In genomic region chr11:61682093-61682732, GRCh38 we compare ENCODE assay signal across 1 cellular context.
TF ChIP-seq lines count a peak whose summit lies in the region.

No MANE protein-coding gene starts in this region.

TF ChIP-seq in neural cell, 6 proteins besides CTCF, POLR2A, EP300 and RAD21 (continued from another document):
- TF ChIP-seq REST (IDR thresholded peaks at IDR 0.05; ENCODE audit: borderline replicate concordance) (no peak), POLR2AphosphoS5 (IDR thresholded peaks at IDR 0.05) (no peak), MXI1 (conservative IDR thresholded peaks at IDR 0.05; ENCODE audit: poor library complexity, severe bottlenecking) (no peak), SMC3 (conservative IDR thresholded peaks at IDR 0.05; ENCODE audit: poor library complexity) (no peak)
